In genomic region chr2:161171595-161171929, GRCh38 we compare ENCODE assay signal across 14 cellular contexts. TPM values are rescaled to one million over a fixed set of nuclear protein-coding genes. Genes with fewer than 3 reads are reported as not detected.
DNase-seq lines count a peak whose midpoint lies in the region; ATAC-seq and TF ChIP-seq lines count a peak whose summit lies in the region.
"Had no signal": no experiment of that assay in that cellular context is flagged by ENCODE, and none has a peak within 500 bp of the region (broad histone marks: within the 10 kb centered on the region; RNA-seq: fewer than 3 reads in every experiment).

No MANE protein-coding gene starts in this region.

- H3K4me3 ChIP-seq in ACC112 (ENCODE audit: low read depth, low read length) (no peak overlapping the region), fibroblast of the aortic adventitia (ENCODE audit: low read depth, low read length) (no peak overlapping the region)
- H3K4me3 ChIP-seq: gastroesophageal sphincter, suprapubic skin had no signal

- CTCF ChIA-PET in RWPE1 (lab: Yijun Ruan, JAX) = no interaction called here

- H3K4me1 ChIP-seq in ACC112 (ENCODE audit: control insufficient read depth, insufficient read depth, low read length, unreplicated experiment) = peaks cover 19% of the 10 kb centered on the region

- peak overlapping the region; percentile 32; the same call in 1 of the 2 replicates for H3K27ac ChIP-seq in ACC112 (ENCODE audit: low read depth, low read length)
- no peak overlapping the region for H3K27ac ChIP-seq in RWPE1
- no peak overlapping the region for H3K27ac ChIP-seq in substantia nigra (ENCODE audit: low read depth, low read length, poor library complexity, severe bottlenecking)
- H3K27ac ChIP-seq: gastroesophageal sphincter, suprapubic skin had no signal

- H2AFZ ChIP-seq in ACC112 (ENCODE audit: low read length, unreplicated experiment) = no peak overlapping the region

- peaks cover 62% of the 10 kb centered on the region for H3K79me2 ChIP-seq in ACC112 (ENCODE audit: control insufficient read depth, insufficient read depth, low read length, unreplicated experiment)

- in situ Hi-C loops in ACHN (cut with HindIII; ENCODE audit: low pct_ligation_motif_present, low pct_unique_long_range_greater_than_20kb, low sequenced_read_pairs) = no loop called here

- peak; percentile 8 for DNase-seq in RWPE1 (ENCODE audit: low spot score)
- DNase-seq in fibroblast of the aortic adventitia (ENCODE audit: low read depth) = peak; percentile 44
- no peak for DNase-seq in ACHN
- DNase-seq in substantia nigra (lab: John Stamatoyannopoulos, UW) = no peak
- no peak for DNase-seq in medulla oblongata (ENCODE audit: extremely low spot score)
- DNase-seq: central memory CD4-positive, alpha-beta T cell; HCEC 1CT; stimulated activated CD4-positive, alpha-beta T cell treated with anti-CD3 and anti-CD28 coated beads, Interleukin-4, amount 100 ng/mL, for 24 hours had no signal

- POLR2A ChIA-PET in RWPE1 (lab: Yijun Ruan, JAX; ENCODE audit: low non-redundant PET) = no interaction called here

- TF ChIP-seq CTCF in RWPE1 (conservative IDR thresholded peaks at IDR 0.05; ENCODE audit: low read depth) (no peak), fibroblast of the aortic adventitia (IDR thresholded peaks at IDR 0.05; ENCODE audit: insufficient read depth, low read length) (no peak)

- peak; percentile 29 for ATAC-seq in GM18868 (IDR thresholded peaks at IDR 0.05; ENCODE audit: unreplicated experiment)
- no peak for ATAC-seq in HG03354 (IDR thresholded peaks at IDR 0.05; ENCODE audit: poor library complexity, severe bottlenecking, unreplicated experiment)
- ATAC-seq: gastroesophageal sphincter, Right ventricle myocardium inferior had no signal

- H3K27me3 ChIP-seq in ACC112 (ENCODE audit: insufficient read depth, low read length) = no peaks in the 10 kb centered on the region
- H3K27me3 ChIP-seq: gastroesophageal sphincter, suprapubic skin had no signal

- H3K36me3 ChIP-seq in ACC112 (ENCODE audit: insufficient read depth, low read length) = peaks cover 29% of the 10 kb centered on the region
- H3K36me3 ChIP-seq: gastroesophageal sphincter, suprapubic skin had no signal

RNA-seq across cellular contexts. Expression of gene TANK, which starts 11.3 kb away (rescaled TPM):
- total RNA-seq in fibroblast of the aortic adventitia (ENCODE audit: low replicate concordance) = 44.2 and 57.8 TPM in 2 replicates

Comparison
In these comparisons a context has a peak if more than half of its experiments do, and no peak if none do; other contexts are left out.
1. DNase-seq: peak in RWPE1 (single experiment) and fibroblast of the aortic adventitia (single experiment); none in ACHN (single experiment), substantia nigra (0 of 49) and medulla oblongata (single experiment).